ENCODE assay signal across 18 cellular contexts in the genomic region with DNA sequence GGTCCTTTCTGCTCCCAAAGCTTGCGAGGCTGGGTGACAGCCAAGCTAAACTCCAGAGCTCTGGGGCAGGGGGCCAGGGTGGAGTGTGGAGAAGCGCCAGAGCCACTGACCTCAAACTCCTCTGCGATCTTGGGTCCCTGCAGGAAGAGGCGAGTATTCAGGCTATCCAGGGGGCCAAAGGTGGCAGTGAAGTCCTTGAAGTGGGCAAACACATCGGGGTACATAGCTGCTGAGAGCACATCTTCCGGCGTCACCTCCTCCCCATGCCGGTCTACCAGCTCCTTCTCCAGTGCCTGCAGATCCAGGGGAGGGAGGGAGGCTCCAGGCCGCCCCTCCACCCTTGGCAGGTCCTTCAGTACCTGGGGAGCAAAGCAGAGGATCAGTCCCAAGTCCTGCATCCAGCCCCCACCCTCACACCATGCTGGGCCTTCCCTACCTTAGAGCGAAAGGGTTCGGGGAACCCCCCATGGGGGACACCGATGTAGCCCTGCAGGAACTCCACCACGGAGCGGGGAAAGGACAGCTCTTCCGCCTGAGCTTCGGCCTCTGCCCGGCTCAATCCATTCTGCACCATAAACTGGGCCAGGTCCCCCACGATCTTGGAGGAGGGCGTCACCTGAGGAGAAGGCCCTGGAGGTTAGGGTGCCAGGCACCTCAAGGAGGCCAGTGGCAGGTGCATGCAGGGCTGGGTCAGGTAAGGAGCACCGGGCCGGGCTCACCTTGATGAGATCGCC. TPM values are rescaled to one million over a fixed set of nuclear protein-coding genes. Genes with fewer than 3 reads are reported as not detected.
DNase-seq lines count a peak whose midpoint lies in the region; ATAC-seq, FAIRE-seq and TF ChIP-seq lines count a peak whose summit lies in the region.
"Had no signal": no experiment of that assay in that cellular context is flagged by ENCODE, and none has a peak within 500 bp of the region (broad histone marks: within the 10 kb centered on the region; RNA-seq: fewer than 3 reads in every experiment).

No MANE protein-coding gene starts in this region.

- no peak for TF ChIP-seq RAD21 in IMR-90 (IDR thresholded peaks at IDR 0.05; ENCODE audit: low read length)
- TF ChIP-seq RAD21 in K562 (CRISPR knock-in tag; conservative IDR thresholded peaks at IDR 0.05 in 1 of 2, IDR thresholded peaks at IDR 0.05 in 1 of 2), result no peak

- DNase-seq in IMR-90, result no peak
- DNase-seq in K562 (ENCODE audit: extremely low read depth in 1 of 4, low spot score in 3 of 4), result no peak
- peak in 2 of 3 donors; percentile 11 to 47 for DNase-seq in right lobe of liver
- peak; percentile 54 for DNase-seq in sigmoid colon
- no peak for DNase-seq in gastrocnemius medialis
- no peak for DNase-seq in NCI-H2107 treated with DMSO at 0.1 percent for 48 hours (lab: John Stamatoyannopoulos, UW; ENCODE audit: unreplicated experiment)
- no peak for DNase-seq in MCF 10A (ENCODE audit: unreplicated experiment)
- DNase-seq in activated naive CD4-positive, alpha-beta T cell treated with anti-CD3 and anti-CD28 coated beads, Interleukin-2, amount 10 ng/mL, durations not matched to agents 7 days and 5 days, result no peak
- DNase-seq: EL, MM.1S, NCI-H1105 treated with DMSO at 0.1 percent for 48 hours, NCI-H187, NCI-H2171 treated with DMSO at 0.1 percent for 48 hours, NCI-H510A treated with DMSO at 0.1 percent for 48 hours, SJCRH30 had no signal

- H3K27me3 Mint-ChIP-seq in MCF 10A (ENCODE audit: insufficient read depth, unreplicated experiment), result no peaks in the 10 kb centered on the region
- H3K27me3 Mint-ChIP-seq in activated naive CD4-positive, alpha-beta T cell treated with anti-CD3 and anti-CD28 coated beads, Interleukin-2, amount 10 ng/mL, durations not matched to agents 7 days and 5 days, result peaks cover 3% of the 10 kb centered on the region

- H4K20me1 ChIP-seq in IMR-90 (ENCODE audit: insufficient read depth, low read length) (0 out of 2 replicates have a peak, but pooled peaks cover 3% of the 10 kb centered on the region), K562 (replicated peaks; ENCODE audit: control insufficient read depth, insufficient read depth, low read length) (no peaks in the 10 kb centered on the region)

- no peak overlapping the region for H4K91ac ChIP-seq in IMR-90 (ENCODE audit: insufficient read depth, low read depth, low read length)

- H3K14ac ChIP-seq in IMR-90 (replicated peaks; ENCODE audit: low read depth, low read length), result no peak overlapping the region

- H3K18ac ChIP-seq in IMR-90 (ENCODE audit: low read depth, low read length), result no peak overlapping the region

- H3K36me3 ChIP-seq in IMR-90 (ENCODE audit: control insufficient read depth, insufficient read depth, low read length), result peaks cover 54% of the 10 kb centered on the region
- H3K36me3 ChIP-seq in K562 (ENCODE audit: control insufficient read depth, insufficient read depth, low read length), result peaks cover 52% of the 10 kb centered on the region; the same call in 2 of the 3 replicates
- peaks cover 0 to 49% (median 24%) of the 10 kb centered on the region in 4 donors for H3K36me3 ChIP-seq in right lobe of liver
- peaks cover 0 to 29% (median 7%) of the 10 kb centered on the region in 4 donors for H3K36me3 ChIP-seq in sigmoid colon
- H3K36me3 ChIP-seq in gastrocnemius medialis, result peaks cover 0 to 31% of the 10 kb centered on the region in 2 donors
- H3K36me3 ChIP-seq: SJCRH30 had no signal

- H3K4me1 Mint-ChIP-seq in MCF 10A (ENCODE audit: insufficient read depth, unreplicated experiment), result peaks cover 6% of the 10 kb centered on the region
- H3K4me1 Mint-ChIP-seq in activated naive CD4-positive, alpha-beta T cell treated with anti-CD3 and anti-CD28 coated beads, Interleukin-2, amount 10 ng/mL, durations not matched to agents 7 days and 5 days, result peaks cover 35% of the 10 kb centered on the region

- no TSS peak for BruUV-seq in IMR-90 (replicated peaks; lab: Mats Ljungman, UMichigan)
- no TSS peak for BruUV-seq in K562 (replicated peaks; lab: Mats Ljungman, UMichigan)
- BruUV-seq in MCF 10A (replicated peaks; lab: Mats Ljungman, UMichigan), result no TSS peak

- POLR2A ChIA-PET in IMR-90 (lab: Charles Lee; ENCODE audit: unreplicated experiment), result no interaction called here
- POLR2A ChIA-PET in K562 (lab: Yijun Ruan, JAX), result interaction anchor here (0.6 to 1.5 kb wide), 4 partner anchors 10 to 411 kb away, joined by 3 to 10 read pairs (median 3); a partner anchor contains a TSS
- POLR2A ChIA-PET in MCF 10A (lab: Yijun Ruan, JAX), result interaction anchor here (0.6 to 1.8 kb wide), 2 partner anchors 90 to 121 kb away, joined by 3 to 4 read pairs; no protein-coding TSS in a partner anchor

- H3K36me3 Mint-ChIP-seq in MCF 10A (ENCODE audit: insufficient read depth, unreplicated experiment), result peaks cover 55% of the 10 kb centered on the region
- H3K36me3 Mint-ChIP-seq in activated naive CD4-positive, alpha-beta T cell treated with anti-CD3 and anti-CD28 coated beads, Interleukin-2, amount 10 ng/mL, durations not matched to agents 7 days and 5 days, result peaks cover 2% of the 10 kb centered on the region

- no peak overlapping the region for H2BK120ac ChIP-seq in IMR-90 (ENCODE audit: low read depth, low read length)

- no peak overlapping the region for H3K4me2 ChIP-seq in IMR-90 (ENCODE audit: low read depth, low read length)
- H3K4me2 ChIP-seq in K562 (ENCODE audit: insufficient read depth, low read length), result no peak overlapping the region
- H3K4me2 ChIP-seq: BLaER1 had no signal

- peaks cover 0 to 18% of the 10 kb centered on the region in 2 experiments; a peak in 3 of 4 replicates for H3K79me1 ChIP-seq in IMR-90 (ENCODE audit: low read depth in 1 of 2, low read length in 2 of 2)

- no peak overlapping the region for H2AFZ ChIP-seq in IMR-90 (replicated peaks; ENCODE audit: low read length, poor library complexity)
- no peak overlapping the region for H2AFZ ChIP-seq in K562 (ENCODE audit: low read depth, low read length)

- no peak overlapping the region for H3K56ac ChIP-seq in IMR-90 (ENCODE audit: extremely low read depth, insufficient read depth, low read length)

- H3K23ac ChIP-seq in IMR-90 (ENCODE audit: low read depth, low read length), result no peak overlapping the region

- H2BK5ac ChIP-seq in IMR-90 (ENCODE audit: low read depth, low read length, poor library complexity, severe bottlenecking), result no peak overlapping the region

- H4K5ac ChIP-seq in IMR-90 (ENCODE audit: low read depth, low read length), result no peak overlapping the region

- no peaks in the 10 kb centered on the region for H3K9me3 Mint-ChIP-seq in MCF 10A (ENCODE audit: unreplicated experiment)
- H3K9me3 Mint-ChIP-seq in activated naive CD4-positive, alpha-beta T cell treated with anti-CD3 and anti-CD28 coated beads, Interleukin-2, amount 10 ng/mL, durations not matched to agents 7 days and 5 days, result no peaks in the 10 kb centered on the region

- H3K9ac ChIP-seq in IMR-90 (ENCODE audit: low read depth, low read length), result no peak overlapping the region
- H3K9ac ChIP-seq in K562 (ENCODE audit: insufficient read depth in 1 of 2, low read depth in 2 of 2, low read length in 2 of 2), result peak overlapping the region in 1 of 2 experiments; percentile 31; a peak in 1 of 4 replicates
- H3K9ac ChIP-seq: BLaER1 had no signal

- ATAC-seq in IMR-90 (ENCODE audit: low read depth) (no peak), K562 (no peak), right lobe of liver (no peak), gastrocnemius medialis (no peak)
- ATAC-seq: HCT116 had no signal

- peaks cover 9% of the 10 kb centered on the region for H3K79me2 ChIP-seq in K562 (ENCODE audit: control insufficient read depth, insufficient read depth, low read length)

- WGBS in IMR-90 (ENCODE audit: extremely low coverage in 2 of 2, insufficient read length in 1 of 2), 2 experiments, result 80% methylated on average over 1 of the region's 22 CpGs; no CpG with 5 or more reads in 1 of the 2 experiments
- 86% methylated on average over 17 of the region's 22 CpGs for WGBS in K562 (ENCODE audit: insufficient coverage, low coverage, missing lambda C conversion rate)
- WGBS in right lobe of liver (ENCODE audit: insufficient coverage, low coverage, low lambda C conversion rate, missing lambda C conversion rate), result 100% methylated on average over 6 of the region's 22 CpGs
- WGBS in sigmoid colon, 2 donors, result 92 to 94% methylated on average over 22 of the region's 22 CpGs

- CTCF ChIA-PET in IMR-90 (lab: Yijun Ruan, JAX), result no interaction called here
- CTCF ChIA-PET in K562 (lab: Yijun Ruan, JAX; ENCODE audit: low intra/inter-chr PET ratio), result no interaction called here
- CTCF ChIA-PET in MCF 10A (lab: Yijun Ruan, JAX), result interaction anchor here (0.5 to 0.8 kb wide), 2 partner anchors 126 to 293 kb away, joined by 3 read pairs; a partner anchor contains a TSS
- CTCF ChIA-PET in activated naive CD4-positive, alpha-beta T cell treated with anti-CD3 and anti-CD28 coated beads, Interleukin-2, amount 10 ng/mL, durations not matched to agents 7 days and 5 days (lab: Charles Lee), result no interaction called here

- no peaks in the 10 kb centered on the region for H3K27me3 ChIP-seq in IMR-90 (ENCODE audit: control insufficient read depth, insufficient read depth, low read length)
- H3K27me3 ChIP-seq in K562 (ENCODE audit: control insufficient read depth in 2 of 2, insufficient read depth in 2 of 2, low read length in 2 of 2), result no peaks in the 10 kb centered on the region
- H3K27me3 ChIP-seq in right lobe of liver, result no peaks in the 10 kb centered on the region
- H3K27me3 ChIP-seq in sigmoid colon, result no peaks in the 10 kb centered on the region
- H3K27me3 ChIP-seq in gastrocnemius medialis, result no peaks in the 10 kb centered on the region
- H3K27me3 ChIP-seq: BLaER1, SJCRH30 had no signal

- no peak overlapping the region for H2BK15ac ChIP-seq in IMR-90 (ENCODE audit: low read depth, low read length)

- no peak overlapping the region for H3K4ac ChIP-seq in IMR-90 (ENCODE audit: low read depth, low read length)

- H3K4me3 Mint-ChIP-seq in MCF 10A (ENCODE audit: unreplicated experiment), result no peak overlapping the region
- no peak overlapping the region for H3K4me3 Mint-ChIP-seq in activated naive CD4-positive, alpha-beta T cell treated with anti-CD3 and anti-CD28 coated beads, Interleukin-2, amount 10 ng/mL, durations not matched to agents 7 days and 5 days

- H2AK9ac ChIP-seq in IMR-90 (replicated peaks; ENCODE audit: low read depth, low read length, poor library complexity), result peak overlapping the region; percentile 48

- FAIRE-seq in K562 (lab: Jason Lieb, UNC), result no peak
- FAIRE-seq: GM18507 had no signal

- dilution Hi-C loops in IMR-90 (cut with HindIII; ENCODE audit: low sequenced_read_pairs, unreplicated experiment), result no loop called here

- no peak overlapping the region for H2AK5ac ChIP-seq in IMR-90 (ENCODE audit: low read depth, low read length)

- TF ChIP-seq EP300 in K562 (IDR thresholded peaks at IDR 0.05; ENCODE audit: low read length), result no peak
- TF ChIP-seq EP300 in sigmoid colon (IDR thresholded peaks at IDR 0.05), result no peak

- no peaks in the 10 kb centered on the region for H3K9me3 ChIP-seq in IMR-90 (ENCODE audit: control insufficient read depth, insufficient read depth, low read length)
- H3K9me3 ChIP-seq in K562 (replicated peaks; ENCODE audit: control insufficient read depth, insufficient read depth, low read depth, low read length), result no peaks in the 10 kb centered on the region
- H3K9me3 ChIP-seq in right lobe of liver, result no peaks in the 10 kb centered on the region
- no peaks in the 10 kb centered on the region for H3K9me3 ChIP-seq in sigmoid colon
- H3K9me3 ChIP-seq in gastrocnemius medialis, result no peaks in the 10 kb centered on the region
- H3K9me3 ChIP-seq: BLaER1, SJCRH30 had no signal

- no peak for TF ChIP-seq POLR2A in IMR-90 (IDR thresholded peaks at IDR 0.05; ENCODE audit: low read depth, low read length)
- no peak for TF ChIP-seq POLR2A in K562 (conservative IDR thresholded peaks at IDR 0.05)
- no peak for TF ChIP-seq POLR2A in right lobe of liver (IDR thresholded peaks at IDR 0.05)
- no peak for TF ChIP-seq POLR2A in sigmoid colon (IDR thresholded peaks at IDR 0.05)
- TF ChIP-seq POLR2A in gastrocnemius medialis (IDR thresholded peaks at IDR 0.05), result no peak

- H3K4me3 ChIP-seq in IMR-90 (ENCODE audit: insufficient read depth, low read depth, low read length), result no peak overlapping the region
- no peak overlapping the region for H3K4me3 ChIP-seq in K562
- H3K4me3 ChIP-seq in right lobe of liver, result no peak overlapping the region
- H3K4me3 ChIP-seq in sigmoid colon, result no peak overlapping the region
- H3K4me3 ChIP-seq in gastrocnemius medialis, result no peak overlapping the region
- H3K4me3 ChIP-seq: BLaER1, SJCRH30 had no signal

- no peak overlapping the region for H3K27ac Mint-ChIP-seq in MCF 10A (ENCODE audit: low read depth, unreplicated experiment)
- no peak overlapping the region for H3K27ac Mint-ChIP-seq in activated naive CD4-positive, alpha-beta T cell treated with anti-CD3 and anti-CD28 coated beads, Interleukin-2, amount 10 ng/mL, durations not matched to agents 7 days and 5 days

- in situ Hi-C loops in IMR-90 (cut with MboI; ENCODE audit: low sequenced_read_pairs) (no loop called here), K562 (cut with MboI) (loop anchor here (5.0 kb wide), 1 partner anchor 128 kb away; a partner anchor contains a TSS), gastrocnemius medialis (cut with MboI; ENCODE audit: low sequenced_read_pairs in 4 of 4) (loop anchor here in 3 of 4 donors (25.0 kb wide), 2 partner anchors 262 to 437 kb away; a partner anchor contains a TSS)

- no peak overlapping the region for H2BK20ac ChIP-seq in IMR-90 (ENCODE audit: low read depth, low read length)

- H3K9me1 ChIP-seq in IMR-90 (ENCODE audit: insufficient read depth, low read length), result 0 out of 2 replicates have a peak, but pooled peaks cover 4% of the 10 kb centered on the region
- H3K9me1 ChIP-seq in K562 (ENCODE audit: control insufficient read depth, insufficient read depth, low read length), result no peaks in the 10 kb centered on the region

- H4K8ac ChIP-seq in IMR-90 (ENCODE audit: low read depth in 2 of 2, low read length in 2 of 2), result no peak overlapping the region

- H3K4me1 ChIP-seq in IMR-90 (ENCODE audit: control insufficient read depth, insufficient read depth, low read length) (no peaks in the 10 kb centered on the region; the same call in 1 of the 2 replicates), K562 (replicated peaks in 1 of 2; ENCODE audit: control insufficient read depth in 2 of 2, insufficient read depth in 2 of 2, low read length in 2 of 2) (peaks cover 6 to 51% of the 10 kb centered on the region in 2 experiments; a peak in 3 of 5 replicates), right lobe of liver (peaks cover 0 to 6% (median 0%) of the 10 kb centered on the region in 4 donors), sigmoid colon (peaks cover 0 to 3% (median 3%) of the 10 kb centered on the region in 4 donors), gastrocnemius medialis (peaks cover under 1% of the 10 kb centered on the region in 2 donors)

- intact Hi-C loops in IMR-90 (cut with micrococcal nuclease) (no loop called here), K562 (cut with micrococcal nuclease) (no loop called here), right lobe of liver (cut with DNase I) (loop anchor here in 1 of 2 donors (10.0 kb wide), 1 partner anchor 95 kb away; no protein-coding TSS in a partner anchor), sigmoid colon (cut with DNase I) (no loop called here), gastrocnemius medialis (cut with DNase I; ENCODE audit: low total_unique reads) (no loop called here), MCF 10A (cut with micrococcal nuclease) (loop anchor here (10.0 kb wide), 1 partner anchor 205 kb away; a partner anchor contains a TSS)

- TF ChIP-seq CTCF in IMR-90 (conservative IDR thresholded peaks at IDR 0.05; ENCODE audit: low read depth, low read length) (no peak), K562 (IDR thresholded peaks at IDR 0.05 in 2 of 3, conservative IDR thresholded peaks at IDR 0.05 in 1 of 3; ENCODE audit: insufficient read depth in 2 of 3, low read depth in 1 of 3, low read length in 3 of 3) (no peak), right lobe of liver (IDR thresholded peaks at IDR 0.05) (no peak), sigmoid colon (IDR thresholded peaks at IDR 0.05) (no peak), gastrocnemius medialis (IDR thresholded peaks at IDR 0.05 in 4 of 5, conservative IDR thresholded peaks at IDR 0.05 in 1 of 5) (no peak), MCF 10A (IDR thresholded peaks at IDR 0.05; ENCODE audit: unreplicated experiment) (no peak)

- H3K27ac ChIP-seq in IMR-90 (ENCODE audit: insufficient read depth, low read length), result no peak overlapping the region
- H3K27ac ChIP-seq in K562 (ENCODE audit: extremely low read depth, low read depth, low read length), result no peak overlapping the region
- H3K27ac ChIP-seq in right lobe of liver, result no peak overlapping the region
- H3K27ac ChIP-seq in sigmoid colon, result no peak overlapping the region
- H3K27ac ChIP-seq in gastrocnemius medialis, result no peak overlapping the region
- H3K27ac ChIP-seq: BLaER1, SJCRH30 had no signal

RNA-seq across cellular contexts. Expression of a gene that starts 6.4 kb away (rescaled TPM):
- total RNA-seq in IMR-90 (2012; rRNA removed) (5.6 and 6.6 TPM in 2 replicates), K562 (2014; rRNA removed) (41.3 and 41.5 TPM in 2 replicates), K562 (2014; rRNA removed; fragmentation: Illumina TruSeq; extraction: Trizol) (8.8 and 10.6 TPM in 2 replicates), K562 (2015; rRNA removed; fragmentation: Illumina TruSeq; extraction: Trizol) (17.8 and 18.7 TPM in 2 replicates), K562 (2021) (26.3 and 27.7 TPM in 2 replicates), right lobe of liver (1 to 10 TPM; 3.1 to 7.7 (median 4.5) TPM), sigmoid colon (10 to 100 TPM in 1 of 4 donors, 1 to 10 TPM in 3; 6.1 to 23.0 (median 9.1) TPM), gastrocnemius medialis (10 to 100 TPM in 1 of 4 donors, 1 to 10 TPM in 3; 6.6 to 11.8 (median 8.3) TPM), MCF 10A (2022) (23.3 and 27.7 TPM in 2 replicates)
- polyA plus RNA-seq in IMR-90 (2012; rRNA removed) (19.4 and 21.1 TPM in 2 replicates), K562 (2011; rRNA removed) (13.9 and 25.0 TPM in 2 replicates), K562 (2014; fragmentation: Illumina TruSeq; extraction: Trizol) (15.1 and 20.9 TPM in 2 replicates), K562 (2014; fragmentation: Nextera tagmentation; extraction: Ambion mirVana) (1 to 10 TPM in 1 of 2 experiments, under 1 TPM in 1; 0.75 to 3.0 TPM), K562 (2014; rRNA removed) (31.1 and 31.9 TPM in 2 replicates), sigmoid colon (10 to 100 TPM in 1 of 3 donors, 1 to 10 TPM in 2; 7.8 to 21.8 (median 8.3) TPM)
- 14.3 and 24.4 TPM in 2 replicates for polyA plus RNA-seq in IMR-90 (2012; cell fraction: cytosol; rRNA removed)
- 41.3 and 99.0 TPM in 2 replicates for polyA plus RNA-seq in IMR-90 (2012; cell fraction: nucleus; rRNA removed; ENCODE audit: low replicate concordance)
- 20.0 and 55.8 TPM in 2 replicates for total RNA-seq in K562 (2011; cell fraction: chromatin; rRNA removed; ENCODE audit: low replicate concordance)
- total RNA-seq in K562 (2011; cell fraction: nucleolus; rRNA removed), result 76.0 and 85.1 TPM in 2 replicates
- total RNA-seq in K562 (2011; cell fraction: nucleoplasm; rRNA removed), result 47.9 and 52.4 TPM in 2 replicates
- polyA plus RNA-seq in K562 (2011; cell fraction: cytosol; rRNA removed), result 36.6 and 88.7 TPM in 2 replicates
- polyA plus RNA-seq in K562 (2011; cell fraction: nucleus; rRNA removed), result 50.0 and 76.3 TPM in 2 replicates
- polyA plus RNA-seq in K562 (2012), result 24.5 and 28.6 TPM in 2 replicates
- 6.2 and 7.5 TPM in 2 replicates for polyA minus RNA-seq in K562 (2011; rRNA and poly(A)+ RNA removed)
- polyA minus RNA-seq in K562 (2011; cell fraction: cytosol; rRNA and poly(A)+ RNA removed), result 16.9 and 20.8 TPM in 2 replicates
- 22.8 and 26.4 TPM in 2 replicates for polyA minus RNA-seq in K562 (2011; cell fraction: nucleus; rRNA and poly(A)+ RNA removed)

RNA-seq across cellular contexts. Expression of a gene that starts 7.2 kb away (rescaled TPM):
- total RNA-seq in IMR-90 (2012; rRNA removed), result 6.1 and 7.8 TPM in 2 replicates
- polyA plus RNA-seq in IMR-90 (2012; rRNA removed), result 18.9 and 24.9 TPM in 2 replicates
- 13.7 and 28.5 TPM in 2 replicates for polyA plus RNA-seq in IMR-90 (2012; cell fraction: cytosol; rRNA removed)
- polyA plus RNA-seq in IMR-90 (2012; cell fraction: nucleus; rRNA removed; ENCODE audit: low replicate concordance), result 33.5 and 98.4 TPM in 2 replicates
- total RNA-seq in K562 (2011; cell fraction: chromatin; rRNA removed; ENCODE audit: low replicate concordance), result 6.4 and 27.6 TPM in 2 replicates
- 47.9 and 52.9 TPM in 2 replicates for total RNA-seq in K562 (2011; cell fraction: nucleolus; rRNA removed)
- 13.7 and 16.8 TPM in 2 replicates for total RNA-seq in K562 (2011; cell fraction: nucleoplasm; rRNA removed)
- 41.3 and 53.0 TPM in 2 replicates for total RNA-seq in K562 (2014; rRNA removed)
- total RNA-seq in K562 (2014; rRNA removed; fragmentation: Illumina TruSeq; extraction: Trizol), result 1.1 and 1.5 TPM in 2 replicates
- total RNA-seq in K562 (2015; rRNA removed; fragmentation: Illumina TruSeq; extraction: Trizol), result 19.4 and 23.0 TPM in 2 replicates
- total RNA-seq in K562 (2021), result 59.5 and 60.1 TPM in 2 replicates
- 6.7 and 11.3 TPM in 2 replicates for polyA plus RNA-seq in K562 (2011; rRNA removed)
- polyA plus RNA-seq in K562 (2011; cell fraction: cytosol; rRNA removed), result 17.4 and 75.5 TPM in 2 replicates
- 36.1 and 82.9 TPM in 2 replicates for polyA plus RNA-seq in K562 (2011; cell fraction: nucleus; rRNA removed)
- 18.4 and 21.2 TPM in 2 replicates for polyA plus RNA-seq in K562 (2012)
- 1.1 and 9.0 TPM in 2 replicates for polyA plus RNA-seq in K562 (2014; fragmentation: Illumina TruSeq; extraction: Trizol)
- under 1 TPM; 0.10 to 0.14 TPM for polyA plus RNA-seq in K562 (2014; fragmentation: Nextera tagmentation; extraction: Ambion mirVana)
- polyA plus RNA-seq in K562 (2014; rRNA removed), result 31.5 and 32.3 TPM in 2 replicates
- 1.4 and 3.4 TPM in 2 replicates for polyA minus RNA-seq in K562 (2011; rRNA and poly(A)+ RNA removed)
- polyA minus RNA-seq in K562 (2011; cell fraction: cytosol; rRNA and poly(A)+ RNA removed), result 23.3 and 29.6 TPM in 2 replicates
- polyA minus RNA-seq in K562 (2011; cell fraction: nucleus; rRNA and poly(A)+ RNA removed), result 12.9 and 13.5 TPM in 2 replicates
- 1 to 10 TPM in 3 of 6 experiments, under 1 TPM in 3; 0.48 to 4.7 (median 1.1) TPM for total RNA-seq in right lobe of liver
- total RNA-seq in sigmoid colon, result 1 to 10 TPM; 4.2 to 6.8 (median 4.4) TPM
- polyA plus RNA-seq in sigmoid colon, result 10 to 100 TPM in 1 of 3 donors, 1 to 10 TPM in 2; 4.2 to 32.2 (median 8.3) TPM
- 10 to 100 TPM in 2 of 4 donors, 1 to 10 TPM in 2; 8.6 to 12.1 (median 10.1) TPM for total RNA-seq in gastrocnemius medialis
- total RNA-seq in MCF 10A (2022), result 30.4 and 39.9 TPM in 2 replicates

Comparison
In these comparisons a context has a peak if more than half of its experiments do, and no peak if none do; other contexts are left out.
1. DNase-seq: peak in right lobe of liver (2 of 3) and sigmoid colon (single experiment); none in IMR-90 (single experiment), K562 (0 of 4), gastrocnemius medialis (0 of 2), NCI-H2107 treated with DMSO at 0.1 percent for 48 hours (single experiment), MCF 10A (single experiment) and activated naive CD4-positive, alpha-beta T cell treated with anti-CD3 and anti-CD28 coated beads, Interleukin-2, amount 10 ng/mL, durations not matched to agents 7 days and 5 days (single experiment).